Comparison of ENCODE assay signal across 9 cellular contexts in genomic region chr1:16249838-16250241, GRCh38. TPM values are rescaled to one million over a fixed set of nuclear protein-coding genes. Genes with fewer than 3 reads are reported as not detected.
DNase-seq lines count a peak whose midpoint lies in the region; ATAC-seq, FAIRE-seq and TF ChIP-seq lines count a peak whose summit lies in the region.
"Had no signal": no experiment of that assay in that cellular context is flagged by ENCODE, and none has a peak within 500 bp of the region (broad histone marks: within the 10 kb centered on the region; RNA-seq: fewer than 3 reads in every experiment).

No MANE protein-coding gene starts in this region.

- no peak for FAIRE-seq in pancreas (lab: Jason Lieb, UNC)

- TF ChIP-seq POLR2A in esophagus squamous epithelium (IDR thresholded peaks at IDR 0.05), result no peak

- H3K9ac ChIP-seq in endodermal cell (ENCODE audit: extremely low read depth, low read length, poor library complexity, severe bottlenecking), result no peak overlapping the region

- TF ChIP-seq CTCF in esophagus squamous epithelium (IDR thresholded peaks at IDR 0.05), result no peak
- TF ChIP-seq CTCF in pancreas (IDR thresholded peaks at IDR 0.05), result no peak
- no peak for TF ChIP-seq CTCF in endodermal cell (conservative IDR thresholded peaks at IDR 0.05)

- ATAC-seq in CD4-positive, CD25-positive, alpha-beta regulatory T cell (ENCODE audit: low read depth in 2 of 2), result no peak
- ATAC-seq in pancreas (peak in 3 of 4 donors; percentile 2 to 25 (median 19)), HG03565 (IDR thresholded peaks at IDR 0.05; ENCODE audit: unreplicated experiment) (no peak)

- no peak overlapping the region for H3K4me3 ChIP-seq in CD4-positive, CD25-positive, alpha-beta regulatory T cell (ENCODE audit: low read depth, low read length)
- H3K4me3 ChIP-seq in esophagus squamous epithelium (no peak overlapping the region), pancreas (no peak overlapping the region), endodermal cell (ENCODE audit: low read length) (no peak overlapping the region)

- H3K4me1 Mint-ChIP-seq in CD4-positive, CD25-positive, alpha-beta regulatory T cell, result peaks cover 1 to 12% (median 5%) of the 10 kb centered on the region in 4 donors
- H3K4me1 Mint-ChIP-seq in endodermal cell, result no peaks in the 10 kb centered on the region

- no peaks in the 10 kb centered on the region for H3K27me3 ChIP-seq in CD4-positive, CD25-positive, alpha-beta regulatory T cell (ENCODE audit: control insufficient read depth, insufficient read depth, low read length)
- no peaks in the 10 kb centered on the region for H3K27me3 ChIP-seq in esophagus squamous epithelium
- H3K27me3 ChIP-seq in pancreas, result no peaks in the 10 kb centered on the region
- no peaks in the 10 kb centered on the region for H3K27me3 ChIP-seq in endodermal cell (ENCODE audit: control insufficient read depth, insufficient read depth, low read length, poor library complexity, severe bottlenecking)

- intact Hi-C loops in esophagus squamous epithelium (cut with DNase I) (loop anchor here (10.0 kb wide), 2 partner anchors 105 to 175 kb away; partner anchors contain the start of genes FAM131C and FBXO42), pancreas (cut with DNase I) (loop anchor here in 1 of 3 donors (10.0 kb wide), 1 partner anchor 175 kb away; the partner anchor contains the start of gene FAM131C)

- peaks cover 30% of the 10 kb centered on the region for H3K36me3 Mint-ChIP-seq in CD4-positive, CD25-positive, alpha-beta regulatory T cell
- H3K36me3 Mint-ChIP-seq in endodermal cell (ENCODE audit: low read depth), result peaks cover 31% of the 10 kb centered on the region

- WGBS in esophagus squamous epithelium, 2 donors, result 29 to 35% methylated on average over 2 to 3 of the region's 3 CpGs
- 24 to 25% methylated on average over 3 of the region's 3 CpGs for WGBS in pancreas, 2 donors
- 83 to 94% methylated on average over 1 to 3 of the region's 3 CpGs for WGBS in endodermal cell (ENCODE audit: insufficient coverage in 1 of 2, insufficient read length in 1 of 2), 2 experiments

- no peak overlapping the region for H3K27ac ChIP-seq in CD4-positive, CD25-positive, alpha-beta regulatory T cell (ENCODE audit: insufficient read depth, low read length, poor library complexity, severe bottlenecking)
- H3K27ac ChIP-seq in esophagus squamous epithelium (peak overlapping the region; percentile 65 to 91 (median 88)), pancreas (peak overlapping the region in 3 of 4 donors; percentile 28 to 85 (median 83)), endodermal cell (ENCODE audit: low read depth, low read length) (no peak overlapping the region)

- no peaks in the 10 kb centered on the region for H3K27me3 Mint-ChIP-seq in CD4-positive, CD25-positive, alpha-beta regulatory T cell
- no peaks in the 10 kb centered on the region for H3K27me3 Mint-ChIP-seq in endodermal cell (ENCODE audit: insufficient read depth)

- H3K27ac Mint-ChIP-seq in CD4-positive, CD25-positive, alpha-beta regulatory T cell, result peak overlapping the region; percentile 23 to 82 (median 46)
- H3K27ac Mint-ChIP-seq in endodermal cell, result no peak overlapping the region

- no peaks in the 10 kb centered on the region for H3K4me1 ChIP-seq in CD4-positive, CD25-positive, alpha-beta regulatory T cell (ENCODE audit: control insufficient read depth, insufficient read depth, low read length, poor library complexity, severe bottlenecking)
- H3K4me1 ChIP-seq in esophagus squamous epithelium (peaks cover 21 to 82% (median 51%) of the 10 kb centered on the region in 3 donors), pancreas (peaks cover 22 to 46% (median 27%) of the 10 kb centered on the region in 3 donors), endodermal cell (ENCODE audit: control insufficient read depth, insufficient read depth, low read length) (no peaks in the 10 kb centered on the region)

- H3K9me3 ChIP-seq in CD4-positive, CD25-positive, alpha-beta regulatory T cell (ENCODE audit: control insufficient read depth in 2 of 2, low read length in 2 of 2), result no peaks in the 10 kb centered on the region
- no peaks in the 10 kb centered on the region for H3K9me3 ChIP-seq in esophagus squamous epithelium
- H3K9me3 ChIP-seq in pancreas, result no peaks in the 10 kb centered on the region
- no peaks in the 10 kb centered on the region for H3K9me3 ChIP-seq in endodermal cell (ENCODE audit: control insufficient read depth, low read length)

- peaks cover 54% of the 10 kb centered on the region for H3K36me3 ChIP-seq in CD4-positive, CD25-positive, alpha-beta regulatory T cell (ENCODE audit: control insufficient read depth, insufficient read depth, low read length)
- H3K36me3 ChIP-seq in esophagus squamous epithelium (peaks cover 5 to 67% (median 18%) of the 10 kb centered on the region in 3 donors), pancreas (peaks cover 0 to 12% (median 9%) of the 10 kb centered on the region in 3 donors), endodermal cell (ENCODE audit: control insufficient read depth, insufficient read depth, low read length) (peaks cover 65% of the 10 kb centered on the region)

- no peak for DNase-seq in CD4-positive, CD25-positive, alpha-beta regulatory T cell
- DNase-seq in NAMALWA (ENCODE audit: low spot score) (peak; percentile 39), esophagus squamous epithelium (lab: John Stamatoyannopoulos, UW) (no peak), pancreas (no peak), inferior parietal cortex (ENCODE audit: extremely low spot score) (no peak), endodermal cell (no peak)
- no peak for DNase-seq in stimulated activated CD4-positive, alpha-beta T cell treated with anti-CD3 and anti-CD28 coated beads, Interleukin-2, amount 100 ng/mL, for 48 hours
- DNase-seq: SW 1271 had no signal

- no peak overlapping the region for H3K4me3 Mint-ChIP-seq in CD4-positive, CD25-positive, alpha-beta regulatory T cell
- no peak overlapping the region for H3K4me3 Mint-ChIP-seq in endodermal cell

- H3K9me3 Mint-ChIP-seq in CD4-positive, CD25-positive, alpha-beta regulatory T cell, result no peaks in the 10 kb centered on the region
- H3K9me3 Mint-ChIP-seq in endodermal cell, result no peaks in the 10 kb centered on the region

RNA-seq across cellular contexts. Expression of gene CPLANE2, which starts 12.9 kb away (rescaled TPM):
- 7.5 TPM for total RNA-seq in CD4-positive, CD25-positive, alpha-beta regulatory T cell
- 1 to 10 TPM; 1.2 to 3.3 (median 1.4) TPM for polyA plus RNA-seq in CD4-positive, CD25-positive, alpha-beta regulatory T cell
- total RNA-seq in esophagus squamous epithelium (1 to 10 TPM; 3.6 to 5.6 (median 3.9) TPM), pancreas (1 to 10 TPM; 3.3 to 9.1 (median 4.0) TPM), endodermal cell (10 to 100 TPM in 1 of 2 donors, 1 to 10 TPM in 1; 9.6 to 10.3 TPM)
- polyA plus RNA-seq in pancreas, result 1 to 10 TPM; 2.2 to 4.0 TPM
- 7.5 TPM for polyA plus RNA-seq in endodermal cell (2013, experiment 1 of 2)
- polyA plus RNA-seq in endodermal cell (2013, experiment 2 of 2), result 6.0 TPM

RNA-seq across cellular contexts. Expression of gene ARHGEF19, which starts 37.4 kb away (rescaled TPM):
- total RNA-seq in CD4-positive, CD25-positive, alpha-beta regulatory T cell, result 10.4 TPM
- polyA plus RNA-seq in CD4-positive, CD25-positive, alpha-beta regulatory T cell, result 1 to 10 TPM; 5.6 to 8.5 (median 8.1) TPM
- total RNA-seq in esophagus squamous epithelium, result 10 to 100 TPM; 15.8 to 27.1 (median 20.6) TPM
- total RNA-seq in pancreas, result 10 to 100 TPM in 2 of 6 donors, 1 to 10 TPM in 4; 5.0 to 10.7 (median 7.9) TPM
- 10 to 100 TPM; 15.6 to 17.1 TPM for polyA plus RNA-seq in pancreas
- 10 to 100 TPM; 14.8 to 17.5 TPM for total RNA-seq in endodermal cell
- polyA plus RNA-seq in endodermal cell (2013, experiment 1 of 2), result 10.2 TPM
- 10.8 TPM for polyA plus RNA-seq in endodermal cell (2013, experiment 2 of 2)

Comparison
In these comparisons a context has a peak if more than half of its experiments do, and no peak if none do; other contexts are left out.
1. ATAC-seq: peak in pancreas (3 of 4); none in CD4-positive, CD25-positive, alpha-beta regulatory T cell (0 of 2) and HG03565 (single experiment).
2. H3K27ac ChIP-seq: peak in esophagus squamous epithelium (4 of 4) and pancreas (3 of 4); none in CD4-positive, CD25-positive, alpha-beta regulatory T cell (single experiment) and endodermal cell (single experiment).